ENCODE assay signal across 22 cellular contexts in the genomic region with DNA sequence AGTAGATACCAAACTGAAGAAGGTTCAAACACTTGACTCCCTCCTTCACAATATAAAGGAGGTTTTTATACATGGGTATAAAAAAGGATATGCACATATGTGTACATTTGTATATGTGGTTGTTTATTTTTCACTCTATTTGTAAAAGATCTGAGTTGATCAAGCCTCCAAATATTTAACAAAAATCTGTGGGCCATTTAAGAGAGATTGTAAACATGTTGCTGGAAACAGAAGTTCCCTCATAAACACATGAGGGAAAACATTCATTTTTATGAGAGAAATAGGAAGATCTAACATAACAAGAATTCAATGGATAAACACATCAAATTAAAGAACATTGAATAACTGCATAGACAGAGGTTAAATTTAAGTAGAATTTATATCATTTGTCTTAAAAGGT.
"Had no signal": no experiment of that assay in that cellular context is flagged by ENCODE, and none has a peak within 500 bp of the region (broad histone marks: within the 10 kb centered on the region; RNA-seq: fewer than 3 reads in every experiment).

No MANE protein-coding gene starts in this region.

- H3K36me3 ChIP-seq: MG63 had no signal

- DNase-seq: KBM-7, MG63, NCI-H1092, NCI-H1105 treated with DMSO at 0.1 percent for 48 hours, NCI-H1417 treated with DMSO at 0.1 percent for 48 hours, NCI-H146, NCI-H1694 treated with DMSO at 0.1 percent for 48 hours, NCI-H1930, NCI-H2081, NCI-H2107, NCI-H2227 treated with DMSO at 0.1 percent for 48 hours, NCI-H524, NCI-H526 treated with DMSO at 0.1 percent for 48 hours, NCI-H748 treated with DMSO at 0.1 percent for 48 hours, Right ventricle myocardium superior, RPMI8226, SK-N-SH, SW 1271, T-cell had no signal

- H3K27ac ChIP-seq: HL-60 had no signal

- FAIRE-seq: HTR-8/SVneo, RCC 7860 had no signal

- ATAC-seq: T-cell had no signal

- H3K4me2 ChIP-seq: SK-N-SH had no signal

- H3K4me3 ChIP-seq: MG63 had no signal

- H3K27me3 ChIP-seq: MG63 had no signal
